25 cellular contexts compared by ENCODE assay signal in genomic region chr9:98950262-98950661, GRCh38. TPM values are rescaled to one million over a fixed set of nuclear protein-coding genes. Genes with fewer than 3 reads are reported as not detected.
DNase-seq lines count a peak whose midpoint lies in the region; ATAC-seq, FAIRE-seq and TF ChIP-seq lines count a peak whose summit lies in the region.
"Had no signal": no experiment of that assay in that cellular context is flagged by ENCODE, and none has a peak within 500 bp of the region (broad histone marks: within the 10 kb centered on the region; RNA-seq: fewer than 3 reads in every experiment).

No MANE protein-coding gene starts in this region.

- TF ChIP-seq RAD21 in HepG2 (CRISPR knock-in tag; IDR thresholded peaks at IDR 0.05) (no peak), K562 (CRISPR knock-in tag; conservative IDR thresholded peaks at IDR 0.05 in 1 of 2, IDR thresholded peaks at IDR 0.05 in 1 of 2) (no peak)

- DNase-seq in HepG2 (ENCODE audit: low spot score): no peak
- no peak for DNase-seq in right lobe of liver
- DNase-seq in K562 (ENCODE audit: extremely low read depth in 1 of 4, low spot score in 3 of 4): no peak
- DNase-seq in esophagus muscularis mucosa (ENCODE audit: extremely low spot score): no peak
- no peak for DNase-seq in spleen
- no peak for DNase-seq in left lobe of liver (ENCODE audit: low spot score)
- DNase-seq in CD8-positive, alpha-beta memory T cell: no peak
- DNase-seq: 8988T; ACHN; BE2C; C1 segment of cervical spinal cord; Caco-2; Calu3; CD4-positive, alpha-beta memory T cell; CD4-positive, CD25-positive, alpha-beta regulatory T cell; DMS79 treated with DMSO at 0.1 percent for 48 hours; GF-D8 had no signal

- H3K9me3 ChIP-seq in HepG2 (ENCODE audit: low read length) (no peaks in the 10 kb centered on the region), right lobe of liver (no peaks in the 10 kb centered on the region), K562 (replicated peaks; ENCODE audit: control insufficient read depth, insufficient read depth, low read depth, low read length) (no peaks in the 10 kb centered on the region), esophagus muscularis mucosa (no peaks in the 10 kb centered on the region), subcutaneous abdominal adipose tissue (ENCODE audit: control insufficient read depth in 5 of 5, low read length in 5 of 5) (no peaks in the 10 kb centered on the region), spleen (no peaks in the 10 kb centered on the region)
- H3K9me3 ChIP-seq in CD8-positive, alpha-beta memory T cell (ENCODE audit: low read length): no peaks in the 10 kb centered on the region
- H3K9me3 ChIP-seq: BE2C, BLaER1, Caco-2 had no signal

- 4% methylated on average over 1 of the region's 1 CpG for WGBS in HepG2 (ENCODE audit: low lambda C conversion rate)
- WGBS in right lobe of liver (ENCODE audit: insufficient coverage, low coverage, low lambda C conversion rate, missing lambda C conversion rate): 80% methylated on average over 1 of the region's 1 CpG
- 40% methylated on average over 1 of the region's 1 CpG for WGBS in K562 (ENCODE audit: insufficient coverage, low coverage, missing lambda C conversion rate)
- 90% methylated on average over 1 of the region's 1 CpG for WGBS in esophagus muscularis mucosa
- 88 to 97% (median 94%) methylated on average over 1 of the region's 1 CpG for WGBS in spleen, 5 donors

- TF ChIP-seq POLR2A in HepG2 (IDR thresholded peaks at IDR 0.05; ENCODE audit: insufficient read depth in 1 of 2, low read depth in 2 of 2, low read length in 2 of 2) (no peak), right lobe of liver (IDR thresholded peaks at IDR 0.05) (no peak), K562 (conservative IDR thresholded peaks at IDR 0.05) (no peak), esophagus muscularis mucosa (IDR thresholded peaks at IDR 0.05; ENCODE audit: low read depth) (no peak), spleen (IDR thresholded peaks at IDR 0.05) (no peak)

- no peaks in the 10 kb centered on the region for H3K36me3 ChIP-seq in HepG2 (replicated peaks in 1 of 2; ENCODE audit: control insufficient read depth in 1 of 2, insufficient read depth in 2 of 2, low read length in 2 of 2)
- H3K36me3 ChIP-seq in right lobe of liver: no peaks in the 10 kb centered on the region
- no peaks in the 10 kb centered on the region for H3K36me3 ChIP-seq in K562 (ENCODE audit: control insufficient read depth, insufficient read depth, low read length)
- H3K36me3 ChIP-seq in esophagus muscularis mucosa: no peaks in the 10 kb centered on the region
- peaks cover 0 to 12% (median 4%) of the 10 kb centered on the region in 5 donors for H3K36me3 ChIP-seq in subcutaneous abdominal adipose tissue (ENCODE audit: control insufficient read depth in 5 of 5, insufficient read depth in 5 of 5, low read length in 5 of 5)
- H3K36me3 ChIP-seq in spleen: no peaks in the 10 kb centered on the region
- no peaks in the 10 kb centered on the region for H3K36me3 ChIP-seq in CD8-positive, alpha-beta memory T cell (ENCODE audit: insufficient read depth, low read length)
- H3K36me3 ChIP-seq: BE2C, BLaER1 had no signal

- H3K9me3 Mint-ChIP-seq in CD8-positive, alpha-beta memory T cell: no peaks in the 10 kb centered on the region

- no peak overlapping the region for H3K9ac ChIP-seq in HepG2 (ENCODE audit: insufficient read depth, low read depth, low read length)
- H3K9ac ChIP-seq in K562 (ENCODE audit: insufficient read depth in 1 of 2, low read depth in 2 of 2, low read length in 2 of 2): no peak overlapping the region
- H3K9ac ChIP-seq in subcutaneous abdominal adipose tissue (ENCODE audit: low read length in 5 of 5): no peak overlapping the region
- H3K9ac ChIP-seq: BLaER1 had no signal

- H3K4me1 Mint-ChIP-seq in CD8-positive, alpha-beta memory T cell: no peaks in the 10 kb centered on the region
- H3K4me1 Mint-ChIP-seq: CD4-positive, alpha-beta memory T cell; CD4-positive, CD25-positive, alpha-beta regulatory T cell had no signal

- H3K27ac ChIP-seq in HepG2 (ENCODE audit: extremely low read length, insufficient read depth, low read length) (no peak overlapping the region), right lobe of liver (no peak overlapping the region), K562 (ENCODE audit: extremely low read depth, low read depth, low read length) (no peak overlapping the region), esophagus muscularis mucosa (replicated peaks in 1 of 4) (peak overlapping the region; percentile 87 to 92 (median 88)), subcutaneous abdominal adipose tissue (ENCODE audit: low read depth, low read length) (peak overlapping the region; percentile 7), spleen (no peak overlapping the region)
- no peak overlapping the region for H3K27ac ChIP-seq in CD8-positive, alpha-beta memory T cell (ENCODE audit: low read depth, low read length)
- H3K27ac ChIP-seq: BLaER1 had no signal

- no peaks in the 10 kb centered on the region for H3K79me2 ChIP-seq in HepG2 (ENCODE audit: insufficient read depth, low read length)
- H3K79me2 ChIP-seq in K562 (ENCODE audit: control insufficient read depth, insufficient read depth, low read length): no peaks in the 10 kb centered on the region

- no peak overlapping the region for H2AFZ ChIP-seq in HepG2 (ENCODE audit: low read length)
- no peak overlapping the region for H2AFZ ChIP-seq in K562 (ENCODE audit: low read depth, low read length)

- H3K36me3 Mint-ChIP-seq in CD8-positive, alpha-beta memory T cell: no peaks in the 10 kb centered on the region
- H3K36me3 Mint-ChIP-seq: CD14-positive monocyte; CD4-positive, alpha-beta memory T cell; CD4-positive, CD25-positive, alpha-beta regulatory T cell had no signal

- H3K4me3 Mint-ChIP-seq in CD8-positive, alpha-beta memory T cell: no peak overlapping the region
- H3K4me3 Mint-ChIP-seq: CD14-positive monocyte; CD4-positive, CD25-positive, alpha-beta regulatory T cell had no signal

- BruUV-seq in HepG2 (replicated peaks; lab: Mats Ljungman, UMichigan): no TSS peak
- BruUV-seq in K562 (replicated peaks; lab: Mats Ljungman, UMichigan): no TSS peak

- no peak overlapping the region for H3K27ac Mint-ChIP-seq in CD8-positive, alpha-beta memory T cell
- H3K27ac Mint-ChIP-seq: CD14-positive monocyte; CD4-positive, alpha-beta memory T cell; CD4-positive, CD25-positive, alpha-beta regulatory T cell had no signal

- H3K27me3 Mint-ChIP-seq in CD8-positive, alpha-beta memory T cell: peaks cover 16 to 48% of the 10 kb centered on the region in 2 donors

- TF ChIP-seq CTCF in HepG2 (CRISPR knock-in tag; IDR thresholded peaks at IDR 0.05) (no peak), right lobe of liver (IDR thresholded peaks at IDR 0.05) (no peak), K562 (IDR thresholded peaks at IDR 0.05 in 2 of 3, conservative IDR thresholded peaks at IDR 0.05 in 1 of 3; ENCODE audit: insufficient read depth in 2 of 3, low read depth in 1 of 3, low read length in 3 of 3) (no peak), esophagus muscularis mucosa (IDR thresholded peaks at IDR 0.05) (no peak), spleen (IDR thresholded peaks at IDR 0.05 in 8 of 11, conservative IDR thresholded peaks at IDR 0.05 in 3 of 11) (no peak)

- in situ Hi-C loops in HepG2 (cut with HindIII; ENCODE audit: extremely low pct_ligation_motif_present, low pct_unique_long_range_greater_than_20kb): no loop called here
- in situ Hi-C loops in K562 (cut with MboI): no loop called here

- no peak for ATAC-seq in HepG2
- ATAC-seq in right lobe of liver: no peak
- no peak for ATAC-seq in K562
- ATAC-seq in left lobe of liver: no peak

- H3K9me1 ChIP-seq in K562 (ENCODE audit: control insufficient read depth, insufficient read depth, low read length): no peaks in the 10 kb centered on the region

- H4K20me1 ChIP-seq in HepG2 (ENCODE audit: insufficient read depth, low read length) (no peaks in the 10 kb centered on the region), K562 (replicated peaks; ENCODE audit: control insufficient read depth, insufficient read depth, low read length) (no peaks in the 10 kb centered on the region)
- H4K20me1 ChIP-seq: BLaER1 had no signal

- POLR2A ChIA-PET in HepG2 (lab: Yijun Ruan, JAX) (no interaction called here), K562 (lab: Yijun Ruan, JAX) (interaction anchor here (1.0 kb wide), 1 partner anchor 10 kb away, joined by 3 read pairs; no protein-coding TSS in a partner anchor)
- POLR2A ChIA-PET in CD8-positive, alpha-beta memory T cell (lab: Charles Lee): no interaction called here

- CTCF ChIA-PET in HepG2 (lab: Yijun Ruan, JAX; ENCODE audit: low intra/inter-chr PET ratio, low total read pairs) (no interaction called here), K562 (lab: Yijun Ruan, JAX; ENCODE audit: low intra/inter-chr PET ratio) (no interaction called here)
- CTCF ChIA-PET in CD8-positive, alpha-beta memory T cell (lab: Charles Lee): interaction anchor here (0.6 kb wide), 1 partner anchor 45 kb away, joined by 3 read pairs; no protein-coding TSS in a partner anchor

- H3K4me1 ChIP-seq in HepG2 (ENCODE audit: insufficient read depth, low read length): no peaks in the 10 kb centered on the region
- H3K4me1 ChIP-seq in right lobe of liver: no peaks in the 10 kb centered on the region
- no peaks in the 10 kb centered on the region for H3K4me1 ChIP-seq in K562 (replicated peaks in 1 of 2; ENCODE audit: control insufficient read depth in 2 of 2, insufficient read depth in 2 of 2, low read length in 2 of 2)
- H3K4me1 ChIP-seq in esophagus muscularis mucosa: peaks cover 14 to 86% (median 78%) of the 10 kb centered on the region in 4 donors
- peaks cover 3 to 61% (median 32%) of the 10 kb centered on the region in 5 donors for H3K4me1 ChIP-seq in subcutaneous abdominal adipose tissue (ENCODE audit: control insufficient read depth in 5 of 5, insufficient read depth in 5 of 5, low read length in 5 of 5)
- peaks cover 0 to 2% (median 0%) of the 10 kb centered on the region in 6 donors for H3K4me1 ChIP-seq in spleen
- no peaks in the 10 kb centered on the region for H3K4me1 ChIP-seq in CD8-positive, alpha-beta memory T cell (ENCODE audit: insufficient read depth, low read length)
- H3K4me1 ChIP-seq: BE2C, BLaER1, Caco-2 had no signal

- H3K4me2 ChIP-seq in HepG2 (ENCODE audit: low read depth, low read length) (no peak overlapping the region), K562 (ENCODE audit: insufficient read depth, low read length) (no peak overlapping the region)
- H3K4me2 ChIP-seq: BLaER1 had no signal

- no peak for TF ChIP-seq EP300 in HepG2 (IDR thresholded peaks at IDR 0.05; ENCODE audit: low read depth in 2 of 2, low read length in 2 of 2)
- TF ChIP-seq EP300 in HepG2 (CRISPR knock-in tag; IDR thresholded peaks at IDR 0.05; ENCODE audit: borderline replicate concordance): no peak
- no peak for TF ChIP-seq EP300 in K562 (IDR thresholded peaks at IDR 0.05; ENCODE audit: low read length)
- TF ChIP-seq EP300 in esophagus muscularis mucosa (IDR thresholded peaks at IDR 0.05): no peak

- H3K27me3 ChIP-seq in HepG2 (ENCODE audit: control insufficient read depth in 1 of 2, insufficient read depth in 2 of 2, low read length in 2 of 2): 0 out of 5 replicates have a peak, but pooled peaks cover 0 to under 1% of the 10 kb centered on the region in 2 experiments
- H3K27me3 ChIP-seq in right lobe of liver: no peaks in the 10 kb centered on the region
- H3K27me3 ChIP-seq in K562 (ENCODE audit: control insufficient read depth in 2 of 2, insufficient read depth in 2 of 2, low read length in 2 of 2): no peaks in the 10 kb centered on the region
- H3K27me3 ChIP-seq in esophagus muscularis mucosa: no peaks in the 10 kb centered on the region
- H3K27me3 ChIP-seq in subcutaneous abdominal adipose tissue (ENCODE audit: control insufficient read depth in 5 of 5, insufficient read depth in 4 of 5, low read length in 5 of 5): no peaks in the 10 kb centered on the region
- peaks cover 0 to 37% (median 15%) of the 10 kb centered on the region in 7 donors for H3K27me3 ChIP-seq in spleen (replicated peaks in 1 of 7)
- no peaks in the 10 kb centered on the region for H3K27me3 ChIP-seq in CD8-positive, alpha-beta memory T cell (ENCODE audit: insufficient read depth, low read length, poor library complexity, severe bottlenecking)
- H3K27me3 ChIP-seq: BLaER1 had no signal

- FAIRE-seq in HepG2 (lab: Jason Lieb, UNC) (no peak), K562 (lab: Jason Lieb, UNC) (no peak)
- FAIRE-seq: A204.1, D721Med, G401.6, GM12891, GM19239 had no signal

- no peak overlapping the region for H3K4me3 ChIP-seq in HepG2 (replicated peaks in 1 of 3; ENCODE audit: insufficient read depth in 1 of 3, low read depth in 2 of 3, low read length in 3 of 3)
- no peak overlapping the region for H3K4me3 ChIP-seq in right lobe of liver
- no peak overlapping the region for H3K4me3 ChIP-seq in K562
- no peak overlapping the region for H3K4me3 ChIP-seq in esophagus muscularis mucosa
- no peak overlapping the region for H3K4me3 ChIP-seq in subcutaneous abdominal adipose tissue (ENCODE audit: low read depth in 1 of 5, low read length in 5 of 5)
- no peak overlapping the region for H3K4me3 ChIP-seq in spleen
- H3K4me3 ChIP-seq in CD8-positive, alpha-beta memory T cell (ENCODE audit: low read length): no peak overlapping the region
- H3K4me3 ChIP-seq: BLaER1 had no signal

- intact Hi-C loops in HepG2 (cut with micrococcal nuclease; ENCODE audit: unreplicated experiment): no loop called here
- intact Hi-C loops in right lobe of liver (cut with DNase I): no loop called here
- intact Hi-C loops in K562 (cut with micrococcal nuclease): no loop called here
- intact Hi-C loops in esophagus muscularis mucosa (cut with DNase I): no loop called here
- intact Hi-C loops in spleen (cut with DNase I; ENCODE audit: low total_unique reads): no loop called here

RNA-seq across cellular contexts. Expression of gene COL15A1, which starts 6.6 kb away (rescaled TPM):
- not detected in 2 replicates for total RNA-seq in HepG2 (2016; rRNA removed; fragmentation: Illumina TruSeq; extraction: Trizol)
- total RNA-seq in HepG2 (2016; cell fraction: cytosol; rRNA removed; fragmentation: Illumina TruSeq; extraction: Trizol; ENCODE audit: low read depth): not detected in 2 replicates
- total RNA-seq in HepG2 (2016; cell fraction: insoluble cytoplasmic fraction; rRNA removed; fragmentation: Illumina TruSeq; extraction: Trizol): not detected in 2 replicates
- not detected in 2 replicates for total RNA-seq in HepG2 (2016; cell fraction: membrane; rRNA removed; fragmentation: Illumina TruSeq; extraction: Trizol)
- not detected in 2 replicates for total RNA-seq in HepG2 (2016; cell fraction: nucleus; rRNA removed; fragmentation: Illumina TruSeq; extraction: Trizol)
- not detected in 2 replicates for polyA plus RNA-seq in HepG2 (2011; rRNA removed)
- not detected in 2 replicates for polyA plus RNA-seq in HepG2 (2011; cell fraction: cytosol; rRNA removed)
- not detected in 2 replicates for polyA plus RNA-seq in HepG2 (2011; cell fraction: nucleus; rRNA removed)
- polyA plus RNA-seq in HepG2 (2012): not detected in 2 replicates
- not detected in 2 replicates for polyA plus RNA-seq in HepG2 (2016; cell fraction: cytosol; fragmentation: Illumina TruSeq; extraction: Trizol; ENCODE audit: low read depth)
- not detected in 2 replicates for polyA plus RNA-seq in HepG2 (2016; cell fraction: insoluble cytoplasmic fraction; fragmentation: Illumina TruSeq; extraction: Trizol; ENCODE audit: low read depth)
- polyA plus RNA-seq in HepG2 (2016; cell fraction: membrane; fragmentation: Illumina TruSeq; extraction: Trizol; ENCODE audit: low read depth): not detected in 2 replicates
- not detected in 2 replicates for polyA plus RNA-seq in HepG2 (2016; cell fraction: nucleus; fragmentation: Illumina TruSeq; extraction: Trizol; ENCODE audit: insufficient read depth, low read depth)
- 2.3 TPM in 1 of 2 replicates, not detected in the other for polyA minus RNA-seq in HepG2 (2011; rRNA and poly(A)+ RNA removed; ENCODE audit: low replicate concordance)
- polyA minus RNA-seq in HepG2 (2011; cell fraction: cytosol; rRNA and poly(A)+ RNA removed): not detected in 2 replicates
- not detected in 2 replicates for polyA minus RNA-seq in HepG2 (2011; cell fraction: nucleus; rRNA and poly(A)+ RNA removed)
- total RNA-seq in right lobe of liver: under 1 TPM in 4 of 6 experiments, not detected in 2; 0.07 to 0.58 (median 0.11) TPM
- 5.0 and 10.1 TPM in 2 replicates for total RNA-seq in K562 (2011; cell fraction: chromatin; rRNA removed; ENCODE audit: low replicate concordance)
- 5.9 and 9.3 TPM in 2 replicates for total RNA-seq in K562 (2011; cell fraction: nucleolus; rRNA removed)
- 6.6 and 7.6 TPM in 2 replicates for total RNA-seq in K562 (2011; cell fraction: nucleoplasm; rRNA removed)
- 3.5 and 3.9 TPM in 2 replicates for total RNA-seq in K562 (2014; rRNA removed)
- total RNA-seq in K562 (2014; rRNA removed; fragmentation: Illumina TruSeq; extraction: Trizol): 2.0 and 2.3 TPM in 2 replicates
- total RNA-seq in K562 (2015; rRNA removed; fragmentation: Illumina TruSeq; extraction: Trizol): 3.0 and 3.2 TPM in 2 replicates
- total RNA-seq in K562 (2021): 4.9 and 5.1 TPM in 2 replicates
- polyA plus RNA-seq in K562 (2011; rRNA removed): 0.72 and 1.7 TPM in 2 replicates
- 0.96 and 2.9 TPM in 2 replicates for polyA plus RNA-seq in K562 (2011; cell fraction: cytosol; rRNA removed)
- polyA plus RNA-seq in K562 (2011; cell fraction: nucleus; rRNA removed): 1.2 and 2.8 TPM in 2 replicates
- polyA plus RNA-seq in K562 (2012): 5.8 and 27.6 TPM in 2 replicates
- polyA plus RNA-seq in K562 (2014; fragmentation: Illumina TruSeq; extraction: Trizol): 3.2 TPM in 2 replicates
- under 1 TPM; 0.46 to 0.68 TPM for polyA plus RNA-seq in K562 (2014; fragmentation: Nextera tagmentation; extraction: Ambion mirVana)
- polyA plus RNA-seq in K562 (2014; rRNA removed): 2.6 TPM in 2 replicates
- polyA minus RNA-seq in K562 (2011; rRNA and poly(A)+ RNA removed): 0.87 and 2.1 TPM in 2 replicates
- polyA minus RNA-seq in K562 (2011; cell fraction: cytosol; rRNA and poly(A)+ RNA removed): 2.7 and 5.7 TPM in 2 replicates
- 1.1 and 1.5 TPM in 2 replicates for polyA minus RNA-seq in K562 (2011; cell fraction: nucleus; rRNA and poly(A)+ RNA removed)
- total RNA-seq in esophagus muscularis mucosa: 100 to 1,000 TPM; 134 to 256 (median 145) TPM
- total RNA-seq in spleen: 1 to 10 TPM in 6 of 7 donors, under 1 TPM in 1; 0.94 to 9.3 (median 3.2) TPM
- 1 to 10 TPM in 2 of 3 donors, under 1 TPM in 1; 0.33 to 1.2 (median 1.1) TPM for polyA plus RNA-seq in spleen
- 0.23 TPM for total RNA-seq in left lobe of liver
- total RNA-seq in CD8-positive, alpha-beta memory T cell: not detected
- polyA plus RNA-seq in CD8-positive, alpha-beta memory T cell: 0.07 TPM
- total RNA-seq: Caco-2; Calu3; CD4-positive, alpha-beta memory T cell; CD4-positive, CD25-positive, alpha-beta regulatory T cell had no signal
- polyA plus RNA-seq: CD4-positive, alpha-beta memory T cell had no signal

Comparison
In these comparisons a context has a peak if more than half of its experiments do, and no peak if none do; other contexts are left out.
1. H3K27ac ChIP-seq: peak in esophagus muscularis mucosa (4 of 4) and subcutaneous abdominal adipose tissue (single experiment); none in HepG2 (single experiment), right lobe of liver (0 of 3), K562 (single experiment), spleen (0 of 8) and CD8-positive, alpha-beta memory T cell (single experiment).
2. RNA of gene COL15A1, which starts 6.6 kb away (total RNA-seq): 134 to 256 TPM in esophagus muscularis mucosa; 2.0 to 10.1 TPM in K562, 0.94 to 9.3 TPM in spleen, 0.23 TPM in left lobe of liver (single experiment), 0.07 to 0.58 TPM in right lobe of liver, not detected in CD8-positive, alpha-beta memory T cell and not detected in HepG2; every median in the first group is over 10 times any median in the second.
3. Of the 241 proteins assayed by ChIP-seq in both HepG2 and K562: peak only in HepG2: HNRNPK; only in K562: ZNF512; in both: none; in neither: 239.